ENCODE assay signal across 1 cellular context in the genomic region with DNA sequence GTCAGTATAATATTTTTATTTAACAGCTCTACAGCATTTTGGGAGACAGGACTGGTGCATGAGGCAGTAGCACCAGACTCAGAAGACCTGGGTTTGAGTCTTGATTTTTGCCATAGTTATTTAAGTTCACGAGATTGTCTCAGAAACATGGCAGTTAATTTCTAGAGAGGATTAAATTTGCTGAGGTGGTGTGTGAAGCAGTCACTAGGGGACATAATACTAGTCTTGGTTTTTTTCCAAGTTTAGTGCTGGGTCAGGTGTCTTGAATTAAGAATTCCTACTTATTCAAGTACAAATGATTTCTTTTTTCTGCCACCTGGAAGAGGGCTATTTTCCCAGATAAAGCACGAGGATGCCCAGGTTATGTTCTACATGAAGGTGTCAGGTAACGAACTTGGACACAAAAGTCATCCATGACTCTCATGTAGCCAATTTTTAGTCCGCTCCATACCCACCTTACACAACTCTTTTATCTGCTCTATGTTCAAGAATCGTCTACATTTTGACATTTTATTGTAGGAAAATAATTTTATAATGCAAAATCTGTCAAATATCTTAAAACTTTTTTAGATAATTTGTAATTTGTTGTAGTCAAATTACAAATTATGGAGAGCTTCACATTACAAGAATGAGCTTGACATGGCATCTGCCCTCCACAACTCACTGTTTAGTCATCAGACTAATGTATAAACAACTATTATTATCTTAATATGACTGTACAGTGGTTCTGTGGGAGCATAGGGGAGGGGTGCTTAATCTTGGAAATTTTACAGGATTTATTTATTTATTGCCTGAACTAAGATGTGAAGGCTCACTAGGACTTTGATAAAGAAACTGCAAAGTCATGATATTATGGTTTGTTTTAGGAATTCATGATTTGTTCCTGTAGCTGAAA.
TF ChIP-seq lines count a peak whose summit lies in the region.

No MANE protein-coding gene starts in this region.

TF ChIP-seq in GM12878, 131 proteins besides CTCF, POLR2A, EP300 and RAD21 (continued from another document):
- TF ChIP-seq, protein P1, sequence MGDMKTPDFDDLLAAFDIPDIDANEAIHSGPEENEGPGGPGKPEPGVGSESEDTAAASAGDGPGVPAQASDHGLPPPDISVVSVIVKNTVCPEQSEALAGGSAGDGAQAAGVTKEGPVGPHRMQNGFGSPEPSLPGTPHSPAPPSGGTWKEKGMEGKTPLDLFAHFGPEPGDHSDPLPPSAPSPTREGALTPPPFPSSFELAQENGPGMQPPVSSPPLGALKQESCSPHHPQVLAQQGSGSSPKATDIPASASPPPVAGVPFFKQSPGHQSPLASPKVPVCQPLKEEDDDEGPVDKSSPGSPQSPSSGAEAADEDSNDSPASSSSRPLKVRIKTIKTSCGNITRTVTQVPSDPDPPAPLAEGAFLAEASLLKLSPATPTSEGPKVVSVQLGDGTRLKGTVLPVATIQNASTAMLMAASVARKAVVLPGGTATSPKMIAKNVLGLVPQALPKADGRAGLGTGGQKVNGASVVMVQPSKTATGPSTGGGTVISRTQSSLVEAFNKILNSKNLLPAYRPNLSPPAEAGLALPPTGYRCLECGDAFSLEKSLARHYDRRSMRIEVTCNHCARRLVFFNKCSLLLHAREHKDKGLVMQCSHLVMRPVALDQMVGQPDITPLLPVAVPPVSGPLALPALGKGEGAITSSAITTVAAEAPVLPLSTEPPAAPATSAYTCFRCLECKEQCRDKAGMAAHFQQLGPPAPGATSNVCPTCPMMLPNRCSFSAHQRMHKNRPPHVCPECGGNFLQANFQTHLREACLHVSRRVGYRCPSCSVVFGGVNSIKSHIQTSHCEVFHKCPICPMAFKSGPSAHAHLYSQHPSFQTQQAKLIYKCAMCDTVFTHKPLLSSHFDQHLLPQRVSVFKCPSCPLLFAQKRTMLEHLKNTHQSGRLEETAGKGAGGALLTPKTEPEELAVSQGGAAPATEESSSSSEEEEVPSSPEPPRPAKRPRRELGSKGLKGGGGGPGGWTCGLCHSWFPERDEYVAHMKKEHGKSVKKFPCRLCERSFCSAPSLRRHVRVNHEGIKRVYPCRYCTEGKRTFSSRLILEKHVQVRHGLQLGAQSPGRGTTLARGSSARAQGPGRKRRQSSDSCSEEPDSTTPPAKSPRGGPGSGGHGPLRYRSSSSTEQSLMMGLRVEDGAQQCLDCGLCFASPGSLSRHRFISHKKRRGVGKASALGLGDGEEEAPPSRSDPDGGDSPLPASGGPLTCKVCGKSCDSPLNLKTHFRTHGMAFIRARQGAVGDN (IDR thresholded peaks at IDR 0.05), result no peak
- TF ChIP-seq, protein P2, sequence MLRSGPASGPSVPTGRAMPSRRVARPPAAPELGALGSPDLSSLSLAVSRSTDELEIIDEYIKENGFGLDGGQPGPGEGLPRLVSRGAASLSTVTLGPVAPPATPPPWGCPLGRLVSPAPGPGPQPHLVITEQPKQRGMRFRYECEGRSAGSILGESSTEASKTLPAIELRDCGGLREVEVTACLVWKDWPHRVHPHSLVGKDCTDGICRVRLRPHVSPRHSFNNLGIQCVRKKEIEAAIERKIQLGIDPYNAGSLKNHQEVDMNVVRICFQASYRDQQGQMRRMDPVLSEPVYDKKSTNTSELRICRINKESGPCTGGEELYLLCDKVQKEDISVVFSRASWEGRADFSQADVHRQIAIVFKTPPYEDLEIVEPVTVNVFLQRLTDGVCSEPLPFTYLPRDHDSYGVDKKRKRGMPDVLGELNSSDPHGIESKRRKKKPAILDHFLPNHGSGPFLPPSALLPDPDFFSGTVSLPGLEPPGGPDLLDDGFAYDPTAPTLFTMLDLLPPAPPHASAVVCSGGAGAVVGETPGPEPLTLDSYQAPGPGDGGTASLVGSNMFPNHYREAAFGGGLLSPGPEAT (IDR thresholded peaks at IDR 0.05; ENCODE audit: low read depth), result no peak
- TF ChIP-seq FOS (IDR thresholded peaks at IDR 0.05; ENCODE audit: borderline replicate concordance, extremely low read depth, insufficient read length) (no peak), STAT3 (IDR thresholded peaks at IDR 0.05; ENCODE audit: low read depth, low read length) (no peak)
